Comparison of ENCODE assay signal across 7 cellular contexts in the genomic region with DNA sequence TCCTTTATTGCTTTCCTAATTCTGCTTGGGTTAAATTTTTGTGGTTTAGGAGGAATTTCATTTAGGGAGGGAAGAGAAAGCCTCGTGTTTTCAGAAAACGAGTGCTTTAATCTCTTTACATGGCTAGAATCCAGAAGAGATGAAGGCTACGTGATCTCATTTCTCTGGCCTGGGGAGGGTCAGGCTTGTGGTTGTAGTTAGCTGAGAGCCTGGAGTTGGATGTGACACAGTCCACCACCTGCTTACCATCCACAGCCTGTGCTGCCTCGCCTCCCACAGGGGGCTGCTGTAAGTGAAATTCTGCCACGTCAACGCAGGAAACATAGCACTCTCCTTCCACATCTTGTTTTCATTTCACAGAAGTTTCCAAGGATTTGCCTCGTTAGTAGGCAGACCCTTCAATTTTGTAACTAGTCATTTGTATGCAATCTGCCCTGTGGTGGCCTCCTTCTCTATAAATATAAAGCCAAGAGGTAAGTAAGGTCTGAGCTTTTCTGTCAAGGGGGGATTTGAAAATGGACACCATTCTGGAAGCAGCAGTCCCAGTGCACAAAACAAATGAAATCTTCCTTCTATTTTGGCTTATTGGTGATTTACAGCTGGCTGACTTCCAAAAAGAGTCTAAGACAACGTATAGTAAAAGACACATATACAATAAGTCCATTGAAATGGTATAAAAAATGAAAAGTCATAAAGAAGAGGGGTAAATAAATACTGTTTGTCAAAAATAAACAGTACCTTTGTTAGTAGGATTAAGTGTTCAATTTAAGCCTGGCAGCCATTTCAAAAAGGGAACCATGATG. TPM values are rescaled to one million over a fixed set of nuclear protein-coding genes. Genes with fewer than 3 reads are reported as not detected.
DNase-seq lines count a peak whose midpoint lies in the region; ATAC-seq and TF ChIP-seq lines count a peak whose summit lies in the region.

No MANE protein-coding gene starts in this region.

- DNase-seq in amniotic stem cell (lab: John Stamatoyannopoulos, UW): peak; percentile 80
- peak; percentile 73 for DNase-seq in hepatocyte (ENCODE audit: low spot score)
- DNase-seq in thyroid gland: peak in 1 of 2 donors; percentile 19
- no peak for DNase-seq in SIG-M5 treated with dmso at 0.1 percent for 504 hours (lab: John Stamatoyannopoulos, UW; ENCODE audit: unreplicated experiment)
- DNase-seq in HPDE6-E6E7 (ENCODE audit: extremely low spot score): no peak

- H3K27me3 ChIP-seq in hepatocyte (no peaks in the 10 kb centered on the region), thyroid gland (no peaks in the 10 kb centered on the region)

- no peaks in the 10 kb centered on the region for H4K20me1 ChIP-seq in hepatocyte (ENCODE audit: insufficient read depth, poor library complexity, severe bottlenecking)

- no peaks in the 10 kb centered on the region for H3K9me2 ChIP-seq in hepatocyte (replicated peaks; ENCODE audit: insufficient read depth)

- H3K9me3 ChIP-seq in KOPT-K1 (ENCODE audit: insufficient read depth, low read length, poor library complexity, severe bottlenecking) (no peaks in the 10 kb centered on the region), hepatocyte (ENCODE audit: low read depth) (no peaks in the 10 kb centered on the region), thyroid gland (no peaks in the 10 kb centered on the region)

- H3K4me3 ChIP-seq in hepatocyte: no peak overlapping the region
- H3K4me3 ChIP-seq in thyroid gland (replicated peaks in 1 of 3): no peak overlapping the region

- H3K4me1 ChIP-seq in hepatocyte (ENCODE audit: insufficient read depth) (peaks cover 42% of the 10 kb centered on the region), thyroid gland (peaks cover 9 to 46% of the 10 kb centered on the region in 2 donors)

- peak overlapping the region; percentile 82 for H3K27ac ChIP-seq in KOPT-K1 (ENCODE audit: low read depth, low read length, poor library complexity, severe bottlenecking)
- H3K27ac ChIP-seq in hepatocyte: peak overlapping the region; percentile 81
- H3K27ac ChIP-seq in thyroid gland: peak overlapping the region; percentile 27 to 36 (median 27)

- H3K79me2 ChIP-seq in hepatocyte: peaks cover 39% of the 10 kb centered on the region

- no peak overlapping the region for H2AFZ ChIP-seq in hepatocyte

- TF ChIP-seq CTCF in hepatocyte (IDR thresholded peaks at IDR 0.05; ENCODE audit: poor library complexity) (no peak), thyroid gland (IDR thresholded peaks at IDR 0.05) (no peak)

- peak overlapping the region; percentile 81 for H3K4me2 ChIP-seq in hepatocyte

- H3K36me3 ChIP-seq in KOPT-K1 (ENCODE audit: insufficient read depth, low read length) (peaks cover 26% of the 10 kb centered on the region), hepatocyte (replicated peaks; ENCODE audit: insufficient read depth, low read depth) (no peaks in the 10 kb centered on the region), thyroid gland (no peaks in the 10 kb centered on the region)

- ATAC-seq in HG03108 (IDR thresholded peaks at IDR 0.05; ENCODE audit: unreplicated experiment): no peak

- TF ChIP-seq POLR2A in thyroid gland (IDR thresholded peaks at IDR 0.05): no peak

- intact Hi-C loops in thyroid gland (cut with DNase I): no loop called here

- WGBS in hepatocyte (ENCODE audit: low lambda C conversion rate, missing lambda C conversion rate): 35% methylated on average over 8 of the region's 8 CpGs
- 19 to 32% methylated on average over 8 of the region's 8 CpGs for WGBS in thyroid gland, 2 donors

RNA-seq across cellular contexts. Expression of a gene that starts 3.4 kb away (rescaled TPM):
- 23.6 and 35.7 TPM in 2 replicates for total RNA-seq in hepatocyte
- polyA plus RNA-seq in hepatocyte: 24.9 and 27.4 TPM in 2 replicates
- total RNA-seq in thyroid gland: 10 to 100 TPM; 16.2 to 23.6 (median 19.6) TPM

RNA-seq across cellular contexts. Expression of a gene that starts 43.0 kb away (rescaled TPM):
- total RNA-seq in hepatocyte (16.2 and 16.8 TPM in 2 replicates), thyroid gland (10 to 100 TPM; 17.7 to 33.7 (median 26.3) TPM)
- 11.1 and 14.8 TPM in 2 replicates for polyA plus RNA-seq in hepatocyte

Comparison
In these comparisons a context has a peak if more than half of its experiments do, and no peak if none do; other contexts are left out.
1. H3K27ac ChIP-seq: peak in every context shown above with its lines; median percentile 82 in KOPT-K1; 81 in hepatocyte; 27 in thyroid gland.
2. DNase-seq: peak in amniotic stem cell (single experiment) and hepatocyte (single experiment); none in SIG-M5 treated with dmso at 0.1 percent for 504 hours (single experiment) and HPDE6-E6E7 (single experiment).